ENCODE assay signal across 14 cellular contexts in the genomic region with DNA sequence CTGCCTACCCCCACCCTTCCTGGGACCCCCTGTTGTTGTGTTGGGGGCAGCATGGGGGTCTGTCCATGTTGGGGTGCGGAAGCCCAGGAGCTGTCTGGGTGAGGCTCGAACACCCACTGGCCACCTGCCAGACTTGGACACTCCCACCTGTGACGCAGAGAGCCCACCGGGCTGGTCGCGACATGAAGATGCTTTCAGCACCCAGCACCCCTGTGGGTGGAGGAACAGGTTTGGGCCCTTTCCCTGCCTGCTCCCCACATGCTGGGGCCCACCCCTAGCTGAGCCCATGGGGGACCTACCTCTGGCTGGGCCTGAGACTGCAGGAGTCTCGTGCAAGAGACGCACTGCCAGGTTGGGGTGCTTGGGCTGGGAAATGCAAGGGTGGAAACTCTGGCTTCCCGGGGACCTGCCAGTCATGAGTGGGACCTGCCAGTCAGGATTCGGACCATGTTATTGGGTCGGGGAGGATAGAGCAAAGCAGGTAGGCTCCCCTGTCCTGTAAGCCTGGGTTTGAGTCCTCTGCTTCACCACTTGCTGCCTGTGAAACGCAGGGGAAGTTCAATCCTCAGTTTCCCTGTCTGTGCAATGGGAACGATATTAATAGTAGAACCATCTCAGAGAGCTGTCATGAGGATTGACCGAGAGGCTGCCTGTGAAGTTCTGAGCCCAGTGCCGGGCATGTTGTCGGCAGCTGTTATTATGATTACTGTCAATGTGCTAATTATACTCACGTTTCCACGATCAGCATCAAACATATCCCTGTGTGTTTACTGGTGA. TPM values are rescaled to one million over a fixed set of nuclear protein-coding genes. Genes with fewer than 3 reads are reported as not detected.
A peak's percentile ranks its signal among the peaks of the same experiment; 100 is the strongest.
DNase-seq lines count a peak whose midpoint lies in the region; ATAC-seq, FAIRE-seq and TF ChIP-seq lines count a peak whose summit lies in the region.
"Had no signal": no experiment of that assay in that cellular context is flagged by ENCODE, and none has a peak within 500 bp of the region (broad histone marks: within the 10 kb centered on the region; RNA-seq: fewer than 3 reads in every experiment).

No MANE protein-coding gene starts in this region.

- H3K9me3 Mint-ChIP-seq in nephron progenitor cell: no peaks in the 10 kb centered on the region
- H3K9me3 Mint-ChIP-seq: effector memory CD8-positive, alpha-beta T cell had no signal

- no peaks in the 10 kb centered on the region for H3K36me3 ChIP-seq in adipocyte (ENCODE audit: control insufficient read depth, insufficient read depth, low read length, severe bottlenecking)
- no peaks in the 10 kb centered on the region for H3K36me3 ChIP-seq in esophagus muscularis mucosa
- H3K36me3 ChIP-seq in upper lobe of right lung: no peaks in the 10 kb centered on the region
- H3K36me3 ChIP-seq: SJSA1 had no signal

- H3K4me3 ChIP-seq in adipocyte (ENCODE audit: low read length) (peak overlapping the region; percentile 71), esophagus muscularis mucosa (peak overlapping the region; percentile 6 to 18 (median 14)), upper lobe of right lung (no peak overlapping the region)
- H3K4me3 ChIP-seq: SJSA1 had no signal

- H3K27ac ChIP-seq in esophagus muscularis mucosa (replicated peaks in 1 of 4) (peak overlapping the region; percentile 72 to 82 (median 76)), upper lobe of right lung (peak overlapping the region; percentile 70)
- H3K27ac ChIP-seq: SJSA1 had no signal

- H3K9ac ChIP-seq in adipocyte (ENCODE audit: low read length): peak overlapping the region; percentile 81

- ATAC-seq in upper lobe of right lung: no peak
- ATAC-seq in GM21360 (IDR thresholded peaks at IDR 0.05; ENCODE audit: unreplicated experiment): no peak
- ATAC-seq in HG03565 (IDR thresholded peaks at IDR 0.05; ENCODE audit: unreplicated experiment): no peak
- ATAC-seq: effector memory CD8-positive, alpha-beta T cell had no signal

- H3K27ac Mint-ChIP-seq in nephron progenitor cell: peak overlapping the region; percentile 29
- H3K27ac Mint-ChIP-seq: effector memory CD8-positive, alpha-beta T cell; HFFc6 had no signal

- H3K27me3 Mint-ChIP-seq in nephron progenitor cell (ENCODE audit: low read depth, poor library complexity): peaks cover 4% of the 10 kb centered on the region
- H3K27me3 Mint-ChIP-seq: effector memory CD8-positive, alpha-beta T cell had no signal

- no peak overlapping the region for H3K4me3 Mint-ChIP-seq in nephron progenitor cell
- H3K4me3 Mint-ChIP-seq: effector memory CD8-positive, alpha-beta T cell; HFFc6 had no signal

- no peak for FAIRE-seq in RCC 7860 (lab: Jason Lieb, UNC)

- intact Hi-C loops in esophagus muscularis mucosa (cut with DNase I) (no loop called here), upper lobe of right lung (cut with DNase I) (no loop called here)

- TF ChIP-seq POLR2A in esophagus muscularis mucosa (IDR thresholded peaks at IDR 0.05; ENCODE audit: low read depth): no peak

- 68% methylated on average over 18 of the region's 18 CpGs for WGBS in esophagus muscularis mucosa

- TF ChIP-seq EP300 in esophagus muscularis mucosa (IDR thresholded peaks at IDR 0.05): no peak

- H3K4me1 Mint-ChIP-seq in nephron progenitor cell: peaks cover 44% of the 10 kb centered on the region

- H3K9me3 ChIP-seq in adipocyte (ENCODE audit: control insufficient read depth, low read length) (no peaks in the 10 kb centered on the region), esophagus muscularis mucosa (no peaks in the 10 kb centered on the region), upper lobe of right lung (no peaks in the 10 kb centered on the region)
- H3K9me3 ChIP-seq: Caco-2 had no signal

- peaks cover 34% of the 10 kb centered on the region for H3K4me1 ChIP-seq in adipocyte (ENCODE audit: control insufficient read depth, insufficient read depth, low read length)
- peaks cover 25 to 38% (median 37%) of the 10 kb centered on the region in 4 donors for H3K4me1 ChIP-seq in esophagus muscularis mucosa
- H3K4me1 ChIP-seq in upper lobe of right lung: peaks cover 14% of the 10 kb centered on the region
- H3K4me1 ChIP-seq: SJSA1 had no signal

- no peaks in the 10 kb centered on the region for H3K27me3 ChIP-seq in adipocyte (replicated peaks; ENCODE audit: control insufficient read depth, insufficient read depth, low read length)
- H3K27me3 ChIP-seq in esophagus muscularis mucosa: no peaks in the 10 kb centered on the region
- no peaks in the 10 kb centered on the region for H3K27me3 ChIP-seq in upper lobe of right lung
- H3K27me3 ChIP-seq: SJSA1 had no signal

- DNase-seq in adipocyte (ENCODE audit: low read depth) (no peak), esophagus muscularis mucosa (ENCODE audit: extremely low spot score) (no peak), nephron progenitor cell (no peak), upper lobe of right lung (no peak), RCC 7860 (ENCODE audit: low spot score) (no peak), DMS114 treated with DMSO at 0.1 percent for 48 hours (lab: John Stamatoyannopoulos, UW; ENCODE audit: unreplicated experiment) (no peak)
- DNase-seq: Caco-2; effector memory CD8-positive, alpha-beta T cell; HFFc6; NCI-H524 had no signal

- H3K36me3 Mint-ChIP-seq in nephron progenitor cell (ENCODE audit: low read depth): no peaks in the 10 kb centered on the region

- no peak for TF ChIP-seq CTCF in esophagus muscularis mucosa (IDR thresholded peaks at IDR 0.05)
- TF ChIP-seq CTCF in nephron progenitor cell (IDR thresholded peaks at IDR 0.05): no peak
- TF ChIP-seq CTCF in upper lobe of right lung (IDR thresholded peaks at IDR 0.05): no peak

RNA-seq across cellular contexts. Expression of gene KIAA1671, which starts 24.1 kb away (rescaled TPM):
- total RNA-seq in esophagus muscularis mucosa (10 to 100 TPM; 14.2 to 34.2 (median 22.6) TPM), upper lobe of right lung (46.7 TPM)

RNA-seq across cellular contexts. Expression of gene LHFPL7, which starts 30.1 kb away (rescaled TPM):
- total RNA-seq in esophagus muscularis mucosa (not detected), upper lobe of right lung (not detected)
- total RNA-seq: Caco-2, HFFc6, occipital lobe had no signal
